ENCODE assay signal across 1 cellular context in genomic region chr12:116474899-116475298, GRCh38.
TF ChIP-seq lines count a peak whose summit lies in the region.

No MANE protein-coding gene starts in this region.

TF ChIP-seq in K562, 482 proteins besides CTCF, POLR2A, EP300 and RAD21 (continued from another document):
- TF ChIP-seq ZBTB9 (CRISPR knock-in tag; IDR thresholded peaks at IDR 0.05) = no peak
- TF ChIP-seq RBM25 (IDR thresholded peaks at IDR 0.05; ENCODE audit: low read depth, low read length, severe bottlenecking) = peak; percentile 84
- TF ChIP-seq ZFPM2 (CRISPR knock-in tag; IDR thresholded peaks at IDR 0.05) = no peak
